8 cellular contexts compared by ENCODE assay signal in genomic region chr1:114979278-114979891, GRCh38. TPM values are rescaled to one million over a fixed set of nuclear protein-coding genes. Genes with fewer than 3 reads are reported as not detected.
DNase-seq lines count a peak whose midpoint lies in the region; ATAC-seq and TF ChIP-seq lines count a peak whose summit lies in the region.

No MANE protein-coding gene starts in this region.

- H3K4me3 ChIP-seq in DOHH2 (ENCODE audit: low read length) (no peak overlapping the region), gastroesophageal sphincter (no peak overlapping the region)

- H3K36me3 ChIP-seq in DOHH2 (ENCODE audit: control insufficient read depth, low read length), result no peaks in the 10 kb centered on the region
- H3K36me3 ChIP-seq in gastroesophageal sphincter, result no peaks in the 10 kb centered on the region

- no peaks in the 10 kb centered on the region for H4K20me1 ChIP-seq in DOHH2 (ENCODE audit: control insufficient read depth, insufficient read depth, low read depth, low read length)

- TF ChIP-seq POLR2A in gastroesophageal sphincter (IDR thresholded peaks at IDR 0.05), result no peak

- H3K4me1 Mint-ChIP-seq in activated T-helper 17 cell treated with anti-CD3 and anti-CD28 coated beads, Interleukin-2, amount 50 U/mL, for 72 hours, result no peaks in the 10 kb centered on the region

- DNase-seq in HUDEP-2 (lab: John Stamatoyannopoulos, UW; ENCODE audit: unreplicated experiment in 76 of 76), result peak in 48 of 76 experiments; percentile 1 to 78 (median 20)
- DNase-seq in RPMI7951 (ENCODE audit: low read depth), result peak; percentile 51
- peak; percentile 67 for DNase-seq in pons (ENCODE audit: low spot score)
- DNase-seq in ureter (ENCODE audit: low spot score), result peak; percentile 67

- H3K27ac ChIP-seq in DOHH2 (ENCODE audit: low read depth, low read length) (no peak overlapping the region), gastroesophageal sphincter (no peak overlapping the region)

- no peak for TF ChIP-seq EP300 in gastroesophageal sphincter (IDR thresholded peaks at IDR 0.05)

- H3K9me3 ChIP-seq in DOHH2 (ENCODE audit: control insufficient read depth, insufficient read depth, low read length) (no peaks in the 10 kb centered on the region), gastroesophageal sphincter (peaks cover 0 to 20% (median 0%) of the 10 kb centered on the region in 3 donors)

- no peaks in the 10 kb centered on the region for H3K9me2 ChIP-seq in DOHH2 (replicated peaks; ENCODE audit: control insufficient read depth, low read length)

- H3K27ac Mint-ChIP-seq in activated T-helper 17 cell treated with anti-CD3 and anti-CD28 coated beads, Interleukin-2, amount 50 U/mL, for 72 hours, result no peak overlapping the region

- H3K36me3 Mint-ChIP-seq in activated T-helper 17 cell treated with anti-CD3 and anti-CD28 coated beads, Interleukin-2, amount 50 U/mL, for 72 hours (ENCODE audit: low read depth), result no peaks in the 10 kb centered on the region

- TF ChIP-seq CTCF in DOHH2 (IDR thresholded peaks at IDR 0.05; ENCODE audit: low read depth, low read length, poor library complexity, severe bottlenecking) (peak; percentile 80), gastroesophageal sphincter (IDR thresholded peaks at IDR 0.05) (peak; percentile 79 to 91 (median 86))

- H3K27me3 Mint-ChIP-seq in activated T-helper 17 cell treated with anti-CD3 and anti-CD28 coated beads, Interleukin-2, amount 50 U/mL, for 72 hours, result peaks cover 10% of the 10 kb centered on the region

- peaks cover 5% of the 10 kb centered on the region for H3K9me3 Mint-ChIP-seq in activated T-helper 17 cell treated with anti-CD3 and anti-CD28 coated beads, Interleukin-2, amount 50 U/mL, for 72 hours

- 32 to 36% methylated on average over 4 of the region's 4 CpGs for WGBS in gastroesophageal sphincter (ENCODE audit: low coverage in 1 of 2), 2 donors

- H3F3A ChIP-seq in DOHH2 (ENCODE audit: control insufficient read depth, insufficient read depth), result no peaks in the 10 kb centered on the region

- H3K27me3 ChIP-seq in DOHH2 (ENCODE audit: control insufficient read depth, low read length) (no peaks in the 10 kb centered on the region), gastroesophageal sphincter (no peaks in the 10 kb centered on the region)

- no peak overlapping the region for H3K4me2 ChIP-seq in DOHH2 (ENCODE audit: low read length)

- H3K79me2 ChIP-seq in DOHH2 (ENCODE audit: control insufficient read depth, low read length), result no peaks in the 10 kb centered on the region

- ATAC-seq in activated T-helper 17 cell treated with anti-CD3 and anti-CD28 coated beads, Interleukin-2, amount 50 U/mL, for 72 hours (replicated peaks), result peak; percentile 39
- ATAC-seq in gastroesophageal sphincter, result no peak
- ATAC-seq in GM21786 (IDR thresholded peaks at IDR 0.05; ENCODE audit: unreplicated experiment), result no peak

- H3K4me3 Mint-ChIP-seq in activated T-helper 17 cell treated with anti-CD3 and anti-CD28 coated beads, Interleukin-2, amount 50 U/mL, for 72 hours, result no peak overlapping the region

- H3K4me1 ChIP-seq in DOHH2 (ENCODE audit: control insufficient read depth, low read length) (no peaks in the 10 kb centered on the region), gastroesophageal sphincter (no peaks in the 10 kb centered on the region)

RNA-seq across cellular contexts. Expression of gene TSHB, which starts 50.2 kb away (rescaled TPM):
- total RNA-seq in RPMI7951 (2014; rRNA removed; shearing (Covaris generic)), result not detected in 2 replicates
- total RNA-seq in activated T-helper 17 cell treated with anti-CD3 and anti-CD28 coated beads, Interleukin-2, amount 50 U/mL, for 72 hours, result not detected
- total RNA-seq in gastroesophageal sphincter (not detected), ureter (not detected)
